ENCODE assay signal across 1 cellular context in genomic region chr10:79182122-79182521, GRCh38.
TF ChIP-seq lines count a peak whose summit lies in the region.

No MANE protein-coding gene starts in this region.

TF ChIP-seq in HCT116, 20 proteins besides CTCF, POLR2A, EP300 and RAD21 (continued from another document):
- TF ChIP-seq REST (IDR thresholded peaks at IDR 0.05; ENCODE audit: low read depth) (no peak), SIN3A (IDR thresholded peaks at IDR 0.05; ENCODE audit: low read depth) (no peak)
